Comparison of ENCODE assay signal across 1 cellular context in genomic region chr2:37686792-37687595, GRCh38.
TF ChIP-seq lines count a peak whose summit lies in the region.

No MANE protein-coding gene starts in this region.

TF ChIP-seq in A549, 52 proteins besides CTCF, POLR2A, EP300 and RAD21 (continued from another document):
- TF ChIP-seq ELK1 (IDR thresholded peaks at IDR 0.05; ENCODE audit: low read depth, low read length) (no peak), ZFP36 (IDR thresholded peaks at IDR 0.05; ENCODE audit: borderline replicate concordance, partially characterized antibody) (no peak), CBX8 (IDR thresholded peaks at IDR 0.05) (no peak), HMGXB4 (CRISPR knock-in tag; IDR thresholded peaks at IDR 0.05; ENCODE audit: borderline replicate concordance) (no peak), FOXS1 (CRISPR knock-in tag; IDR thresholded peaks at IDR 0.05) (no peak), FOSL2 (IDR thresholded peaks at IDR 0.05) (no peak), FOSL2 (CRISPR knock-in tag; IDR thresholded peaks at IDR 0.05) (no peak), NPAS2 (CRISPR knock-in tag; IDR thresholded peaks at IDR 0.05; ENCODE audit: borderline replicate concordance) (no peak), MYC (IDR thresholded peaks at IDR 0.05; ENCODE audit: borderline replicate concordance, low read length) (no peak), RARB (CRISPR knock-in tag; IDR thresholded peaks at IDR 0.05) (no peak), KDM1A (IDR thresholded peaks at IDR 0.05; ENCODE audit: low read depth) (no peak), BHLHE40 (IDR thresholded peaks at IDR 0.05; ENCODE audit: low read depth, low read length) (no peak), BCL3 (IDR thresholded peaks at IDR 0.05) (no peak)
TF ChIP-seq in A549: peak in this region for 0.
